1 cellular context compared by ENCODE assay signal in the genomic region with DNA sequence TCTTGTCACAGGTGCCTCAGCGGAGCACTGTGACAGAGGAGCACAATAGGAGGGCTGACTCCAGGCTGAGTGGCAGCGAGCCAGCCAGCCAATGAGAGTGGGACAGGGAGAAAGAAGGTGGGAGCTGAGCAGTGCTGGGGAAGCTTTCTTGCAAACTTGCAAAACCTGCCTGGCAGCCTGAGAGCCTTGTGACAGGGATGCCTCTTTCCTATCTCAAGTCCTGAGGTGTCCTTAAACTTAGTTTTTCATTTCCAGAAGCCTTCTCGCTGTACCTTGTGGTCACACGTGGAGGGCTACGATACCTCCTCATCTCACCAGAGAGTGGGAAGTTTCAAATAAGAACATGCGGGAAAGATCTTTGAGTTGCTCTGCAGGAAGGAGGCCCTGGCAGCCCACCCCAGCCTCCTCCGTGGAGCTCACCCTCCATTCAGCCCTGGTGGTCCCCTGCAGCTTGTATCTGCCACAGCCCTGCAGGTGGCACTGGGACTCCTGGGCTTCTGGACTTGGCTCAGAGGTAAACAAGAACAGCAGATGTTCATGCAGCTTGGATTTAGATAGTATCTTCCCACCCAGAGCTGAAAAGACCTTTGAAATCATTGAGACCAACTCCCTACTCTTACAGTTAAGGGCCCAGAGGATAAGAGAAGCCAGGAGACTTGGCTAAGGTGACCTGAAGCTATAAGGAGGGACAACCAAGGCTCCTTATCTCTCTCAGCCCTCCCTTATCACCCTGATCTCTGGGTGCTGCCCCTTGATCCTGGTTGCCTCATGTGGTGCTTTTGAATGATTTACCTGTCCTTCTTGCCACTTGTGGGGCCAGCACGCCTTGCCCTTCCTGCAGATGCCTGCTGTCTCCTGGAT.
TF ChIP-seq lines count a peak whose summit lies in the region.

No MANE protein-coding gene starts in this region.

TF ChIP-seq in HepG2, 621 proteins besides CTCF, POLR2A, EP300 and RAD21 (continued from another document and continues in another):
- TF ChIP-seq ZZZ3 (CRISPR knock-in tag; IDR thresholded peaks at IDR 0.05; ENCODE audit: borderline replicate concordance) (no peak), MAFF (IDR thresholded peaks at IDR 0.05; ENCODE audit: low read depth, low read length) (peak; percentile 32; the same call in 1 of the 2 replicates), GABPB1 (CRISPR knock-in tag; IDR thresholded peaks at IDR 0.05) (0 out of 2 replicates have a peak, but pooled peaks have one; percentile 11), ZBTB7B (CRISPR knock-in tag; IDR thresholded peaks at IDR 0.05) (peak; percentile 13; the same call in 1 of the 2 replicates), REL (CRISPR knock-in tag; conservative IDR thresholded peaks at IDR 0.05) (no peak), TCF12 (IDR thresholded peaks at IDR 0.05) (no peak), TCF12 (CRISPR knock-in tag; IDR thresholded peaks at IDR 0.05) (no peak), FOXK1 (CRISPR knock-in tag; IDR thresholded peaks at IDR 0.05; ENCODE audit: borderline replicate concordance, low read depth) (peak; percentile 53; the same call in 1 of the 2 replicates), ZSCAN9 (CRISPR knock-in tag; IDR thresholded peaks at IDR 0.05; ENCODE audit: borderline replicate concordance) (no peak), ZNF335 (CRISPR knock-in tag; IDR thresholded peaks at IDR 0.05) (no peak), NFYB (CRISPR knock-in tag; IDR thresholded peaks at IDR 0.05) (peak; percentile 66), SPEN (CRISPR knock-in tag; IDR thresholded peaks at IDR 0.05; ENCODE audit: low read depth) (no peak), NFIB (CRISPR knock-in tag; IDR thresholded peaks at IDR 0.05; ENCODE audit: borderline replicate concordance) (no peak), ZNF232 (CRISPR knock-in tag; IDR thresholded peaks at IDR 0.05; ENCODE audit: borderline replicate concordance) (no peak), RXRA (CRISPR knock-in tag; IDR thresholded peaks at IDR 0.05) (no peak), ARNT2 (CRISPR knock-in tag; IDR thresholded peaks at IDR 0.05; ENCODE audit: low read depth) (no peak), SNAPC2 (CRISPR knock-in tag; IDR thresholded peaks at IDR 0.05) (no peak), ZFY (CRISPR knock-in tag; IDR thresholded peaks at IDR 0.05) (0 out of 2 replicates have a peak, but pooled peaks have one; percentile 3), CENPX (CRISPR knock-in tag; IDR thresholded peaks at IDR 0.05) (no peak), FIP1L1 (IDR thresholded peaks at IDR 0.05; ENCODE audit: borderline replicate concordance, insufficient read depth, low read depth, low read length) (no peak), GATAD1 (CRISPR knock-in tag; IDR thresholded peaks at IDR 0.05) (no peak), GTF3A (CRISPR knock-in tag; conservative IDR thresholded peaks at IDR 0.05) (no peak), ZNF773 (CRISPR knock-in tag; IDR thresholded peaks at IDR 0.05; ENCODE audit: borderline replicate concordance) (no peak)
- TF ChIP-seq, protein P1, sequence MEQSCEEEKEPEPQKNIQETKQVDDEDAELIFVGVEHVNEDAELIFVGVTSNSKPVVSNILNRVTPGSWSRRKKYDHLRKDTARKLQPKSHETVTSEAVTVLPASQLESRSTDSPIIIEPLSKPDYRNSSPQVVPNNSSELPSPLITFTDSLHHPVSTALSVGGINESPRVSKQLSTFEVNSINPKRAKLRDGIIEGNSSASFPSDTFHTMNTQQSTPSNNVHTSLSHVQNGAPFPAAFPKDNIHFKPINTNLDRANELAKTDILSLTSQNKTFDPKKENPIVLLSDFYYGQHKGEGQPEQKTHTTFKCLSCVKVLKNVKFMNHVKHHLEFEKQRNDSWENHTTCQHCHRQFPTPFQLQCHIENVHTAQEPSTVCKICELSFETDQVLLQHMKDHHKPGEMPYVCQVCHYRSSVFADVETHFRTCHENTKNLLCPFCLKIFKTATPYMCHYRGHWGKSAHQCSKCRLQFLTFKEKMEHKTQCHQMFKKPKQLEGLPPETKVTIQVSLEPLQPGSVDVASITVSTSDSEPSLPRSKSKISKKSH (CRISPR knock-in tag; IDR thresholded peaks at IDR 0.05; ENCODE audit: borderline replicate concordance): no peak
- TF ChIP-seq, protein P2, sequence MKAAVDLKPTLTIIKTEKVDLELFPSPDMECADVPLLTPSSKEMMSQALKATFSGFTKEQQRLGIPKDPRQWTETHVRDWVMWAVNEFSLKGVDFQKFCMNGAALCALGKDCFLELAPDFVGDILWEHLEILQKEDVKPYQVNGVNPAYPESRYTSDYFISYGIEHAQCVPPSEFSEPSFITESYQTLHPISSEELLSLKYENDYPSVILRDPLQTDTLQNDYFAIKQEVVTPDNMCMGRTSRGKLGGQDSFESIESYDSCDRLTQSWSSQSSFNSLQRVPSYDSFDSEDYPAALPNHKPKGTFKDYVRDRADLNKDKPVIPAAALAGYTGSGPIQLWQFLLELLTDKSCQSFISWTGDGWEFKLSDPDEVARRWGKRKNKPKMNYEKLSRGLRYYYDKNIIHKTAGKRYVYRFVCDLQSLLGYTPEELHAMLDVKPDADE (CRISPR knock-in tag; IDR thresholded peaks at IDR 0.05): no peak
- TF ChIP-seq, protein P3, sequence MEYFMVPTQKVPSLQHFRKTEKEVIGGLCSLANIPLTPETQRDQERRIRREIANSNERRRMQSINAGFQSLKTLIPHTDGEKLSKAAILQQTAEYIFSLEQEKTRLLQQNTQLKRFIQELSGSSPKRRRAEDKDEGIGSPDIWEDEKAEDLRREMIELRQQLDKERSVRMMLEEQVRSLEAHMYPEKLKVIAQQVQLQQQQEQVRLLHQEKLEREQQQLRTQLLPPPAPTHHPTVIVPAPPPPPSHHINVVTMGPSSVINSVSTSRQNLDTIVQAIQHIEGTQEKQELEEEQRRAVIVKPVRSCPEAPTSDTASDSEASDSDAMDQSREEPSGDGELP (IDR thresholded peaks at IDR 0.05; ENCODE audit: borderline replicate concordance, low read depth): peak; percentile 36; the same call in 1 of the 2 replicates
- TF ChIP-seq, protein P4, sequence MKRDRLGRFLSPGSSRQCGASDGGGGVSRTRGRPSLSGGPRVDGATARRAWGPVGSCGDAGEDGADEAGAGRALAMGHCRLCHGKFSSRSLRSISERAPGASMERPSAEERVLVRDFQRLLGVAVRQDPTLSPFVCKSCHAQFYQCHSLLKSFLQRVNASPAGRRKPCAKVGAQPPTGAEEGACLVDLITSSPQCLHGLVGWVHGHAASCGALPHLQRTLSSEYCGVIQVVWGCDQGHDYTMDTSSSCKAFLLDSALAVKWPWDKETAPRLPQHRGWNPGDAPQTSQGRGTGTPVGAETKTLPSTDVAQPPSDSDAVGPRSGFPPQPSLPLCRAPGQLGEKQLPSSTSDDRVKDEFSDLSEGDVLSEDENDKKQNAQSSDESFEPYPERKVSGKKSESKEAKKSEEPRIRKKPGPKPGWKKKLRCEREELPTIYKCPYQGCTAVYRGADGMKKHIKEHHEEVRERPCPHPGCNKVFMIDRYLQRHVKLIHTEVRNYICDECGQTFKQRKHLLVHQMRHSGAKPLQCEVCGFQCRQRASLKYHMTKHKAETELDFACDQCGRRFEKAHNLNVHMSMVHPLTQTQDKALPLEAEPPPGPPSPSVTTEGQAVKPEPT (CRISPR knock-in tag; IDR thresholded peaks at IDR 0.05; ENCODE audit: low read depth): no peak
- TF ChIP-seq, protein P5, sequence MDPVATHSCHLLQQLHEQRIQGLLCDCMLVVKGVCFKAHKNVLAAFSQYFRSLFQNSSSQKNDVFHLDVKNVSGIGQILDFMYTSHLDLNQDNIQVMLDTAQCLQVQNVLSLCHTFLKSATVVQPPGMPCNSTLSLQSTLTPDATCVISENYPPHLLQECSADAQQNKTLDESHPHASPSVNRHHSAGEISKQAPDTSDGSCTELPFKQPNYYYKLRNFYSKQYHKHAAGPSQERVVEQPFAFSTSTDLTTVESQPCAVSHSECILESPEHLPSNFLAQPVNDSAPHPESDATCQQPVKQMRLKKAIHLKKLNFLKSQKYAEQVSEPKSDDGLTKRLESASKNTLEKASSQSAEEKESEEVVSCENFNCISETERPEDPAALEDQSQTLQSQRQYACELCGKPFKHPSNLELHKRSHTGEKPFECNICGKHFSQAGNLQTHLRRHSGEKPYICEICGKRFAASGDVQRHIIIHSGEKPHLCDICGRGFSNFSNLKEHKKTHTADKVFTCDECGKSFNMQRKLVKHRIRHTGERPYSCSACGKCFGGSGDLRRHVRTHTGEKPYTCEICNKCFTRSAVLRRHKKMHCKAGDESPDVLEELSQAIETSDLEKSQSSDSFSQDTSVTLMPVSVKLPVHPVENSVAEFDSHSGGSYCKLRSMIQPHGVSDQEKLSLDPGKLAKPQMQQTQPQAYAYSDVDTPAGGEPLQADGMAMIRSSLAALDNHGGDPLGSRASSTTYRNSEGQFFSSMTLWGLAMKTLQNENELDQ (CRISPR knock-in tag; IDR thresholded peaks at IDR 0.05; ENCODE audit: borderline replicate concordance): no peak
- TF ChIP-seq, protein P6, sequence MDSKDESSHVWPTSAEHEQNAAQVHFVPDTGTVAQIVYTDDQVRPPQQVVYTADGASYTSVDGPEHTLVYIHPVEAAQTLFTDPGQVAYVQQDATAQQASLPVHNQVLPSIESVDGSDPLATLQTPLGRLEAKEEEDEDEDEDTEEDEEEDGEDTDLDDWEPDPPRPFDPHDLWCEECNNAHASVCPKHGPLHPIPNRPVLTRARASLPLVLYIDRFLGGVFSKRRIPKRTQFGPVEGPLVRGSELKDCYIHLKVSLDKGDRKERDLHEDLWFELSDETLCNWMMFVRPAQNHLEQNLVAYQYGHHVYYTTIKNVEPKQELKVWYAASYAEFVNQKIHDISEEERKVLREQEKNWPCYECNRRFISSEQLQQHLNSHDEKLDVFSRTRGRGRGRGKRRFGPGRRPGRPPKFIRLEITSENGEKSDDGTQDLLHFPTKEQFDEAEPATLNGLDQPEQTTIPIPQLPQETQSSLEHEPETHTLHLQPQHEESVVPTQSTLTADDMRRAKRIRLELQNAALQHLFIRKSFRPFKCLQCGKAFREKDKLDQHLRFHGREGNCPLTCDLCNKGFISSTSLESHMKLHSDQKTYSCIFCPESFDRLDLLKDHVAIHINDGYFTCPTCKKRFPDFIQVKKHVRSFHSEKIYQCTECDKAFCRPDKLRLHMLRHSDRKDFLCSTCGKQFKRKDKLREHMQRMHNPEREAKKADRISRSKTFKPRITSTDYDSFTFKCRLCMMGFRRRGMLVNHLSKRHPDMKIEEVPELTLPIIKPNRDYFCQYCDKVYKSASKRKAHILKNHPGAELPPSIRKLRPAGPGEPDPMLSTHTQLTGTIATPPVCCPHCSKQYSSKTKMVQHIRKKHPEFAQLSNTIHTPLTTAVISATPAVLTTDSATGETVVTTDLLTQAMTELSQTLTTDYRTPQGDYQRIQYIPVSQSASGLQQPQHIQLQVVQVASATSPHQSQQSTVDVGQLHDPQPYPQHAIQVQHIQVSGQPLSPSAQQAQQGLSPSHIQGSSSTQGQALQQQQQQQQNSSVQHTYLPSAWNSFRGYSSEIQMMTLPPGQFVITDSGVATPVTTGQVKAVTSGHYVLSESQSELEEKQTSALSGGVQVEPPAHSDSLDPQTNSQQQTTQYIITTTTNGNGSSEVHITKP (CRISPR knock-in tag; IDR thresholded peaks at IDR 0.05; ENCODE audit: low read depth): no peak
- TF ChIP-seq, protein P7, sequence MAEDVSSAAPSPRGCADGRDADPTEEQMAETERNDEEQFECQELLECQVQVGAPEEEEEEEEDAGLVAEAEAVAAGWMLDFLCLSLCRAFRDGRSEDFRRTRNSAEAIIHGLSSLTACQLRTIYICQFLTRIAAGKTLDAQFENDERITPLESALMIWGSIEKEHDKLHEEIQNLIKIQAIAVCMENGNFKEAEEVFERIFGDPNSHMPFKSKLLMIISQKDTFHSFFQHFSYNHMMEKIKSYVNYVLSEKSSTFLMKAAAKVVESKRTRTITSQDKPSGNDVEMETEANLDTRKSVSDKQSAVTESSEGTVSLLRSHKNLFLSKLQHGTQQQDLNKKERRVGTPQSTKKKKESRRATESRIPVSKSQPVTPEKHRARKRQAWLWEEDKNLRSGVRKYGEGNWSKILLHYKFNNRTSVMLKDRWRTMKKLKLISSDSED (CRISPR knock-in tag; IDR thresholded peaks at IDR 0.05): no peak
- TF ChIP-seq, protein P8, sequence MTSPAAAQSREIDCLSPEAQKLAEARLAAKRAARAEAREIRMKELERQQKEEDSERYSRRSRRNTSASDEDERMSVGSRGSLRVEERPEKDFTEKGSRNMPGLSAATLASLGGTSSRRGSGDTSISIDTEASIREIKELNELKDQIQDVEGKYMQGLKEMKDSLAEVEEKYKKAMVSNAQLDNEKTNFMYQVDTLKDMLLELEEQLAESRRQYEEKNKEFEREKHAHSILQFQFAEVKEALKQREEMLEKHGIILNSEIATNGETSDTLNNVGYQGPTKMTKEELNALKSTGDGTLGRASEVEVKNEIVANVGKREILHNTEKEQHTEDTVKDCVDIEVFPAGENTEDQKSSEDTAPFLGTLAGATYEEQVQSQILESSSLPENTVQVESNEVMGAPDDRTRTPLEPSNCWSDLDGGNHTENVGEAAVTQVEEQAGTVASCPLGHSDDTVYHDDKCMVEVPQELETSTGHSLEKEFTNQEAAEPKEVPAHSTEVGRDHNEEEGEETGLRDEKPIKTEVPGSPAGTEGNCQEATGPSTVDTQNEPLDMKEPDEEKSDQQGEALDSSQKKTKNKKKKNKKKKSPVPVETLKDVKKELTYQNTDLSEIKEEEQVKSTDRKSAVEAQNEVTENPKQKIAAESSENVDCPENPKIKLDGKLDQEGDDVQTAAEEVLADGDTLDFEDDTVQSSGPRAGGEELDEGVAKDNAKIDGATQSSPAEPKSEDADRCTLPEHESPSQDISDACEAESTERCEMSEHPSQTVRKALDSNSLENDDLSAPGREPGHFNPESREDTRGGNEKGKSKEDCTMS (CRISPR knock-in tag; conservative IDR thresholded peaks at IDR 0.05): no peak
- TF ChIP-seq, protein P9, sequence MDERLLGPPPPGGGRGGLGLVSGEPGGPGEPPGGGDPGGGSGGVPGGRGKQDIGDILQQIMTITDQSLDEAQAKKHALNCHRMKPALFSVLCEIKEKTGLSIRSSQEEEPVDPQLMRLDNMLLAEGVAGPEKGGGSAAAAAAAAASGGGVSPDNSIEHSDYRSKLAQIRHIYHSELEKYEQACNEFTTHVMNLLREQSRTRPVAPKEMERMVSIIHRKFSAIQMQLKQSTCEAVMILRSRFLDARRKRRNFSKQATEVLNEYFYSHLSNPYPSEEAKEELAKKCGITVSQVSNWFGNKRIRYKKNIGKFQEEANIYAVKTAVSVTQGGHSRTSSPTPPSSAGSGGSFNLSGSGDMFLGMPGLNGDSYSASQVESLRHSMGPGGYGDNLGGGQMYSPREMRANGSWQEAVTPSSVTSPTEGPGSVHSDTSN (CRISPR knock-in tag; IDR thresholded peaks at IDR 0.05): peak; percentile 58
- TF ChIP-seq, protein P10, sequence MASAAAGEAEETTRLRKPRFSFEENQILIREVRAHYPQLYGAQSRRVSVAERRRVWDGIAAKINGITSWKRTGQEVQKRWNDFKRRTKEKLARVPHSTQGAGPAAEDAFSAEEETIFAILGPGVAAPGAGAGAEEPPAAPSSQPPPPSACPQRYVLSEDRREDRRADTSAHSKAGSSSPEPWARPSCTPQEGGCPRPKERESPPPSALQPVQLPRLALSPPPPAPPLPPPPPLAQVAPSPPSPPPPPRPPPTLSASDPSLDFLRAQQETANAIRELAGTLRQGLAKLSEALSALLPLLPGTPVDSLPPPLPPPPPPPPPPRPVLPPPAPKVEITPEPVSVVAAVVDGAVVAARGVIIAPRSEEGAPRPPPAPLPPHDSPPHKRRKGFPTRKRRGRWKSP (CRISPR knock-in tag; IDR thresholded peaks at IDR 0.05): no peak
